23 cellular contexts compared by ENCODE assay signal in the genomic region with DNA sequence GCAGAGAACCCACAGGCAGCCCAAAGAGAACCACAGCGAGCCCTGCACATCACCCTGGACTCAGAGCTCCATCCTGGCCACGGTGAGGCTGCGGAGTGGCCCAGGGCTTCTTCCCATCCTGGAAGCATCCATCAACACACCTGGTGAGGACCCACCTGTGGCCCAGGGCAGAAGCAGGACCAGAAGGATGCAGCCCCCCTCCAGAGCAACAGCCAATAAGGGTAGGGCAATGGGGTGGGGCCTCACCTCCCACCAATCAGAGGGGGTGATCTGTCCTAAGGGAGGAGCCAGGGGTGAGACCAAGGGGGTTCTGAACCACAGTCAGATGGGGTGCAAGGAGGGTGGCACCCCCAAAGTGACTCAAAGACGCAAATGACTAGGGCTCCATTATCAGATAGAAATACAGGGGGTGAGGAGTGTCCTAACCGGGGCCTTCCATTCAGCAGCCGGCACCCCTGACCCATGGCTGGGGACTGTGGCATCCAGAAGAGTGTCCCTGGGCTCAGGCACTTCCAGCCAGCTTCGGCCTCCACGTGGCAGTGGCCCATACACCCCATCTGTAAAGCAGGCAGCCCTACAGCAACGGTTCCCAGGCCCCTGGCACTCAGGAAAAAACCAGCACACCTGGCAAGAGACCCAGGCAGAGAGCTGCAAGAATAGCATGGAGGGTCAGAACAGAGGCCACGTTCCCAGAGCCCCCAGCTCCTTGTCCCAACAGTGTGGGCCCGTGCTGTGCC.
"Had no signal": no experiment of that assay in that cellular context is flagged by ENCODE, and none has a peak within 500 bp of the region (broad histone marks: within the 10 kb centered on the region; RNA-seq: fewer than 3 reads in every experiment).

No MANE protein-coding gene starts in this region.

- H3K9me3 ChIP-seq: colonic mucosa, esophagus muscularis mucosa, gastroesophageal sphincter, heart left ventricle, ovary, sigmoid colon, testis, tibial artery had no signal

- H3K4me2 ChIP-seq: neural progenitor cell had no signal

- ATAC-seq: foreskin keratinocyte; gastroesophageal sphincter; heart left ventricle; naive thymus-derived CD4-positive, alpha-beta T cell; stimulated activated memory B cell treated with anti-CD40 and anti-IgM and Interleukin-4, amounts not matched to agents 10 μg/mL and 1 μg/mL and 100 μg/mL, for 72 hours; stimulated activated naive CD8-positive, alpha-beta T cell treated with anti-CD3 and anti-CD28 coated beads, Interleukin-15, Interleukin-2, amounts not matched to agents 100 U/mL and 50 U/mL, for 24 hours had no signal

- H3K4me1 ChIP-seq: colonic mucosa, foreskin keratinocyte, tibial artery had no signal

- H3K9ac ChIP-seq: neural progenitor cell had no signal

- H3K36me3 ChIP-seq: colonic mucosa, esophagus muscularis mucosa, gastroesophageal sphincter, heart left ventricle, neural progenitor cell, ovary, sigmoid colon, tibial artery had no signal

- H2AFZ ChIP-seq: neural progenitor cell had no signal

- H3K27me3 ChIP-seq: colonic mucosa, esophagus muscularis mucosa, foreskin keratinocyte, gastroesophageal sphincter, heart left ventricle, neural progenitor cell, ovary, sigmoid colon, testis had no signal

- DNase-seq: central memory CD4-positive, alpha-beta T cell; colonic mucosa; effector CD8-positive, alpha-beta T cell; foreskin keratinocyte; hippocampal formation; islet precursor cell; mesenchymal stem cell; midbrain; naive thymus-derived CD4-positive, alpha-beta T cell; nucleus accumbens; retina; sigmoid colon; stimulated activated CD4-positive, alpha-beta T cell treated with anti-CD3 and anti-CD28 coated beads, Interleukin-4, amount 100 ng/mL, for 4 hours; stimulated activated naive CD8-positive, alpha-beta T cell treated with anti-CD3 and anti-CD28 coated beads, Interleukin-15, Interleukin-2, amounts not matched to agents 100 U/mL and 50 U/mL, for 24 hours; substantia nigra; testis; tibial artery had no signal

- H3K4me3 ChIP-seq: colonic mucosa, esophagus muscularis mucosa, gastroesophageal sphincter, heart left ventricle, neural progenitor cell, ovary, sigmoid colon, testis, tibial artery had no signal

- H3K27ac ChIP-seq: colonic mucosa, esophagus muscularis mucosa, foreskin keratinocyte, gastroesophageal sphincter, heart left ventricle, neural progenitor cell, ovary, testis, tibial artery had no signal
